1 cellular context compared by ENCODE assay signal in genomic region chr6:29734046-29735018, GRCh38.
TF ChIP-seq lines count a peak whose summit lies in the region.

No MANE protein-coding gene starts in this region.

TF ChIP-seq in GM12878, 131 proteins besides CTCF, POLR2A, EP300 and RAD21:
- no peak for TF ChIP-seq CBFB (IDR thresholded peaks at IDR 0.05; ENCODE audit: low read depth)
- no peak for TF ChIP-seq KLF5 (IDR thresholded peaks at IDR 0.05; ENCODE audit: partially characterized antibody)
- TF ChIP-seq E2F8 (IDR thresholded peaks at IDR 0.05; ENCODE audit: low read depth, partially characterized antibody): no peak
- TF ChIP-seq MTA2 (IDR thresholded peaks at IDR 0.05; ENCODE audit: low read depth): peak; percentile 21; the same call in 1 of the 2 replicates
- TF ChIP-seq BRCA1 (IDR thresholded peaks at IDR 0.05; ENCODE audit: low read depth, low read length): no peak
- TF ChIP-seq RUNX3 (IDR thresholded peaks at IDR 0.05; ENCODE audit: low read length): peak; percentile 62
- TF ChIP-seq SMARCA5 (IDR thresholded peaks at IDR 0.05): no peak
- TF ChIP-seq IRF5 (IDR thresholded peaks at IDR 0.05; ENCODE audit: borderline replicate concordance): no peak
